ENCODE assay signal across 18 cellular contexts in the genomic region with DNA sequence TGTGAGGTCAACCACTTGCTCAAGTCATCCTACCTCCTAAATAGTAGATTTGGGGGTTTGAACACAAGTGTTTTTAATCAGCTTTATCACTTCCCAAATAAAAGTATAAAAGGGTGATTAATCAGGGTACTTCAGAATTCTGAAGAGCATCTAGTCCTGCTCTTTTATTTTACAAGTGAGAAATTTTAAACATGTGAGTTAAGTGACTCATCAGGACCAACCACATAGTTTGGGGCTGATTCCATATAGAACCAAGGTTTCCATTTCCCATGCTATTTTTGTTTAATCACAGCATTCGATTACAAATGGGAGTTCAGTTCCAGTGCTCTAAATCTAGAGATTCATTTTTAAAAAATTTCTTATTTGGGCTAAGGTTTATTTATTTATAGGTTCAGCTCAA.
A peak's percentile ranks its signal among the peaks of the same experiment; 100 is the strongest.
DNase-seq lines count a peak whose midpoint lies in the region; ATAC-seq lines count a peak whose summit lies in the region.
"Had no signal": no experiment of that assay in that cellular context is flagged by ENCODE, and none has a peak within 500 bp of the region (broad histone marks: within the 10 kb centered on the region; RNA-seq: fewer than 3 reads in every experiment).

No MANE protein-coding gene starts in this region.

- no peaks in the 10 kb centered on the region for H3K4me1 Mint-ChIP-seq in stimulated activated effector memory CD8-positive, alpha-beta T cell treated with anti-CD3 and anti-CD28 coated beads, Interleukin-12 subunit alpha, Interleukin-12 subunit beta, amount 100 ng/mL, for 72 hours
- H3K4me1 Mint-ChIP-seq in activated CD4-positive, alpha-beta T cell treated with anti-CD3 and anti-CD28 coated beads for 36 hours: no peaks in the 10 kb centered on the region
- H3K4me1 Mint-ChIP-seq: B cell; CD4-positive, CD25-positive, alpha-beta regulatory T cell; GM23338; H9 had no signal

- no peaks in the 10 kb centered on the region for H3K27me3 Mint-ChIP-seq in activated CD4-positive, alpha-beta T cell treated with anti-CD3 and anti-CD28 coated beads for 36 hours
- H3K27me3 Mint-ChIP-seq: B cell; CD4-positive, CD25-positive, alpha-beta regulatory T cell had no signal

- intact Hi-C loops in activated CD4-positive, alpha-beta T cell treated with anti-CD3 and anti-CD28 coated beads for 36 hours (cut with DNase I, micrococcal nuclease): no loop called here

- no peak overlapping the region for H3K27ac Mint-ChIP-seq in stimulated activated effector memory CD8-positive, alpha-beta T cell treated with anti-CD3 and anti-CD28 coated beads, Interleukin-12 subunit alpha, Interleukin-12 subunit beta, amount 100 ng/mL, for 72 hours
- H3K27ac Mint-ChIP-seq in activated CD4-positive, alpha-beta T cell treated with anti-CD3 and anti-CD28 coated beads for 36 hours: no peak overlapping the region
- H3K27ac Mint-ChIP-seq: B cell; CD4-positive, CD25-positive, alpha-beta regulatory T cell; CD8-positive, alpha-beta T cell; GM23338; H9 had no signal

- POLR2A ChIA-PET in activated CD4-positive, alpha-beta T cell treated with anti-CD3 and anti-CD28 coated beads for 36 hours (lab: Charles Lee): no interaction called here

- no peak for ATAC-seq in stimulated activated effector memory CD8-positive, alpha-beta T cell treated with anti-CD3 and anti-CD28 coated beads, Interleukin-12 subunit alpha, Interleukin-12 subunit beta, amount 100 ng/mL, for 72 hours
- no peak for ATAC-seq in activated CD4-positive, alpha-beta T cell treated with anti-CD3 and anti-CD28 coated beads for 36 hours
- ATAC-seq: CD8-positive, alpha-beta T cell; GM12878; GM23338; HCT116 had no signal

- H3K36me3 Mint-ChIP-seq in stimulated activated effector memory CD8-positive, alpha-beta T cell treated with anti-CD3 and anti-CD28 coated beads, Interleukin-12 subunit alpha, Interleukin-12 subunit beta, amount 100 ng/mL, for 72 hours: no peaks in the 10 kb centered on the region
- no peaks in the 10 kb centered on the region for H3K36me3 Mint-ChIP-seq in activated CD4-positive, alpha-beta T cell treated with anti-CD3 and anti-CD28 coated beads for 36 hours (ENCODE audit: low read depth)
- H3K36me3 Mint-ChIP-seq: CD4-positive, CD25-positive, alpha-beta regulatory T cell; CD8-positive, alpha-beta T cell had no signal

- peaks cover 15% of the 10 kb centered on the region for H3K9me3 Mint-ChIP-seq in stimulated activated effector memory CD8-positive, alpha-beta T cell treated with anti-CD3 and anti-CD28 coated beads, Interleukin-12 subunit alpha, Interleukin-12 subunit beta, amount 100 ng/mL, for 72 hours
- peaks cover 11% of the 10 kb centered on the region for H3K9me3 Mint-ChIP-seq in activated CD4-positive, alpha-beta T cell treated with anti-CD3 and anti-CD28 coated beads for 36 hours (ENCODE audit: low read depth)

- DNase-seq in HT1080 (ENCODE audit: low read depth) (peak; percentile 55), astrocyte of the hippocampus (ENCODE audit: low read depth, low spot score) (peak; percentile 9), foreskin melanocyte (peak; percentile 0)
- no peak for DNase-seq in stimulated activated effector memory CD8-positive, alpha-beta T cell treated with anti-CD3 and anti-CD28 coated beads, Interleukin-12 subunit alpha, Interleukin-12 subunit beta, amount 100 ng/mL, for 72 hours (ENCODE audit: low spot score in 2 of 2)
- no peak for DNase-seq in stimulated activated CD4-positive, alpha-beta T cell treated with anti-CD3 and anti-CD28 coated beads, Interleukin-15, amount 100 ng/mL, for 24 hours
- no peak for DNase-seq in activated CD4-positive, alpha-beta T cell treated with anti-CD3 and anti-CD28 coated beads for 36 hours
- DNase-seq: Caco-2; CD4-positive, CD25-positive, alpha-beta regulatory T cell; CD8-positive, alpha-beta T cell; DMS153; DND-41; EL; GDM1; H9 had no signal

- CTCF ChIA-PET in activated CD4-positive, alpha-beta T cell treated with anti-CD3 and anti-CD28 coated beads for 36 hours (lab: Charles Lee): no interaction called here

- H3K4me3 Mint-ChIP-seq in stimulated activated effector memory CD8-positive, alpha-beta T cell treated with anti-CD3 and anti-CD28 coated beads, Interleukin-12 subunit alpha, Interleukin-12 subunit beta, amount 100 ng/mL, for 72 hours: no peak overlapping the region
- no peak overlapping the region for H3K4me3 Mint-ChIP-seq in activated CD4-positive, alpha-beta T cell treated with anti-CD3 and anti-CD28 coated beads for 36 hours
- H3K4me3 Mint-ChIP-seq: B cell; CD4-positive, CD25-positive, alpha-beta regulatory T cell; CD8-positive, alpha-beta T cell; GM23338; H9 had no signal

Comparison
In these comparisons a context has a peak if more than half of its experiments do, and no peak if none do; other contexts are left out.
1. DNase-seq: peak in HT1080 (single experiment), astrocyte of the hippocampus (single experiment) and foreskin melanocyte (single experiment); none in stimulated activated effector memory CD8-positive, alpha-beta T cell treated with anti-CD3 and anti-CD28 coated beads, Interleukin-12 subunit alpha, Interleukin-12 subunit beta, amount 100 ng/mL, for 72 hours (0 of 2), stimulated activated CD4-positive, alpha-beta T cell treated with anti-CD3 and anti-CD28 coated beads, Interleukin-15, amount 100 ng/mL, for 24 hours (single experiment) and activated CD4-positive, alpha-beta T cell treated with anti-CD3 and anti-CD28 coated beads for 36 hours (single experiment).